Comparison of ENCODE assay signal across 1 cellular context in genomic region chr5:141617682-141618029, GRCh38.
TF ChIP-seq lines count a peak whose summit lies in the region.

No MANE protein-coding gene starts in this region.

TF ChIP-seq in GM12878, 131 proteins besides CTCF, POLR2A, EP300 and RAD21:
- TF ChIP-seq BMI1 (IDR thresholded peaks at IDR 0.05; ENCODE audit: borderline replicate concordance) (no peak), IKZF1 (conservative IDR thresholded peaks at IDR 0.05) (no peak), MYB (IDR thresholded peaks at IDR 0.05; ENCODE audit: borderline replicate concordance, low read depth, low read length) (no peak), FOXM1 (IDR thresholded peaks at IDR 0.05; ENCODE audit: low read depth, low read length) (no peak), KAT2A (conservative IDR thresholded peaks at IDR 0.05; ENCODE audit: control insufficient read depth, low read depth, low read length) (no peak), TCF12 (IDR thresholded peaks at IDR 0.05; ENCODE audit: low read depth, low read length) (no peak), PRDM15 (CRISPR knock-in tag; IDR thresholded peaks at IDR 0.05) (no peak), GATAD2B (conservative IDR thresholded peaks at IDR 0.05; ENCODE audit: low read depth) (no peak), RUNX3 (IDR thresholded peaks at IDR 0.05; ENCODE audit: low read length) (no peak), CREM (IDR thresholded peaks at IDR 0.05; ENCODE audit: low read depth) (no peak), ESRRA (IDR thresholded peaks at IDR 0.05; ENCODE audit: low read length) (no peak)
- TF ChIP-seq, protein P1, sequence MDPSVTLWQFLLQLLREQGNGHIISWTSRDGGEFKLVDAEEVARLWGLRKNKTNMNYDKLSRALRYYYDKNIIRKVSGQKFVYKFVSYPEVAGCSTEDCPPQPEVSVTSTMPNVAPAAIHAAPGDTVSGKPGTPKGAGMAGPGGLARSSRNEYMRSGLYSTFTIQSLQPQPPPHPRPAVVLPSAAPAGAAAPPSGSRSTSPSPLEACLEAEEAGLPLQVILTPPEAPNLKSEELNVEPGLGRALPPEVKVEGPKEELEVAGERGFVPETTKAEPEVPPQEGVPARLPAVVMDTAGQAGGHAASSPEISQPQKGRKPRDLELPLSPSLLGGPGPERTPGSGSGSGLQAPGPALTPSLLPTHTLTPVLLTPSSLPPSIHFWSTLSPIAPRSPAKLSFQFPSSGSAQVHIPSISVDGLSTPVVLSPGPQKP (IDR thresholded peaks at IDR 0.05; ENCODE audit: low read depth, low read length): no peak
